15 cellular contexts compared by ENCODE assay signal in the genomic region with DNA sequence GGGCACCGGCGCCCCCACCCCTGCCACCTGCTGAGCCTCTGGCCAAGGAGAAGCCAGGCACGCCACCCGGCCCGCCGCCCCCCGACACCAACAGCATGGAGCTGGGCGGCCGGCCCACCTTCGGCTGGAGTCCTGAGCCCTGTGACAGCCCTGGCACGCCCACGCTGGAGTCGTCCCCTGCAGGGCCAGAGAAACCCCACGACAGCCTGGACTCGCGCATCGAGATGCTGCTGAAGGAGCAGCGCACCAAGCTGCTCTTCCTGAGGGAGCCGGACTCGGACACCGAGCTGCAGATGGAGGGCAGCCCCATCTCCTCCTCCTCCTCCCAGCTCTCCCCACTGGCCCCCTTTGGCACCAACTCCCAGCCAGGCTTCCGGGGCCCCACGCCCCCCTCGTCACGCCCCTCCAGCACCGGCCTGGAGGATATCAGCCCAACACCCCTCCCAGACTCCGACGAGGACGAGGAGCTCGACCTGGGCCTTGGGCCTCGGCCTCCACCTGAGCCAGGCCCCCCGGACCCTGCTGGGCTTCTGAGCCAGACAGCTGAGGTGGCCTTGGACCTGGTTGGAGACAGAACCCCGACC. TPM values are rescaled to one million over a fixed set of nuclear protein-coding genes. Genes with fewer than 3 reads are reported as not detected.
DNase-seq lines count a peak whose midpoint lies in the region; ATAC-seq and TF ChIP-seq lines count a peak whose summit lies in the region.
"Had no signal": no experiment of that assay in that cellular context is flagged by ENCODE, and none has a peak within 500 bp of the region (broad histone marks: within the 10 kb centered on the region; RNA-seq: fewer than 3 reads in every experiment).

No MANE protein-coding gene starts in this region.

- no peaks in the 10 kb centered on the region for H3K27me3 ChIP-seq in left lung
- H3K27me3 ChIP-seq: BE2C, colonic mucosa had no signal

- POLR2A ChIA-PET in activated CD4-positive, alpha-beta memory T cell treated with anti-CD3 and anti-CD28 coated beads for 36 hours (lab: Charles Lee) = interaction anchor here (0.7 to 3.5 kb wide), 4 partner anchors 8 to 26 kb away, joined by 3 to 86 read pairs (median 14); partner anchors contain the start of gene RHOF

- peaks cover 38 to 76% of the 10 kb centered on the region in 2 donors for H3K4me1 ChIP-seq in left lung

- CTCF ChIA-PET in activated CD4-positive, alpha-beta memory T cell treated with anti-CD3 and anti-CD28 coated beads for 36 hours (lab: Charles Lee) = interaction anchor here (0.9 to 17.6 kb wide), 8 partner anchors 16 to 78 kb away, joined by 3 to 856 read pairs (median 17); partner anchors contain the start of genes PSMD9, RHOF and SETD1B

- peaks cover 0 to 52% of the 10 kb centered on the region in 2 donors for H3K36me3 ChIP-seq in left lung
- H3K36me3 ChIP-seq: colonic mucosa had no signal

- no peaks in the 10 kb centered on the region for H3K9me3 Mint-ChIP-seq in activated T-helper 1 cell treated with anti-CD3 and anti-CD28 coated beads, Interleukin-12 subunit alpha, Interleukin-12 subunit beta, Interleukin-2, Interleukin-4 antibody, amounts not matched to agents 30 ng/mL and 10 ng/mL and 1 ng/mL, durations not matched to agents 14 hours and 24 hours and 36 hours
- no peaks in the 10 kb centered on the region for H3K9me3 Mint-ChIP-seq in activated CD4-positive, alpha-beta memory T cell treated with anti-CD3 and anti-CD28 coated beads for 36 hours
- H3K9me3 Mint-ChIP-seq: natural killer cell treated with Interleukin-12 subunit alpha and Interleukin-12 subunit beta and Interleukin-15 and Interleukin-18, amount 100 ng/mL, for 72 hours; WTC11 had no signal

- DNase-seq in stimulated activated CD4-positive, alpha-beta T cell treated with anti-CD3 and anti-CD28 coated beads, Interleukin-15, amount 100 ng/mL, for 24 hours = peak; percentile 3
- no peak for DNase-seq in stimulated activated CD4-positive, alpha-beta T cell treated with anti-CD3 and anti-CD28 coated beads, Interleukin-2, amount 100 ng/mL, for 24 hours
- DNase-seq in activated T-helper 1 cell treated with anti-CD3 and anti-CD28 coated beads, Interleukin-12 subunit alpha, Interleukin-12 subunit beta, Interleukin-2, Interleukin-4 antibody, amounts not matched to agents 30 ng/mL and 10 ng/mL and 1 ng/mL, durations not matched to agents 14 hours and 24 hours and 36 hours (ENCODE audit: low spot score) = no peak
- DNase-seq in left lung = peak; percentile 31 to 78
- no peak for DNase-seq in activated CD4-positive, alpha-beta memory T cell treated with anti-CD3 and anti-CD28 coated beads for 36 hours
- no peak for DNase-seq in anterior cingulate cortex (lab: John Stamatoyannopoulos, UW)
- DNase-seq: BE2C, colonic mucosa, GDM1, SHP77 treated with DMSO at 0.1 percent for 48 hours had no signal

- H3K36me3 Mint-ChIP-seq in activated T-helper 1 cell treated with anti-CD3 and anti-CD28 coated beads, Interleukin-12 subunit alpha, Interleukin-12 subunit beta, Interleukin-2, Interleukin-4 antibody, amounts not matched to agents 30 ng/mL and 10 ng/mL and 1 ng/mL, durations not matched to agents 14 hours and 24 hours and 36 hours (ENCODE audit: low read depth) = peaks cover 28% of the 10 kb centered on the region
- peaks cover 41% of the 10 kb centered on the region for H3K36me3 Mint-ChIP-seq in activated CD4-positive, alpha-beta memory T cell treated with anti-CD3 and anti-CD28 coated beads for 36 hours
- H3K36me3 Mint-ChIP-seq: natural killer cell treated with Interleukin-12 subunit alpha and Interleukin-12 subunit beta and Interleukin-15 and Interleukin-18, amount 100 ng/mL, for 72 hours had no signal

- no peak overlapping the region for H3K27ac Mint-ChIP-seq in activated T-helper 1 cell treated with anti-CD3 and anti-CD28 coated beads, Interleukin-12 subunit alpha, Interleukin-12 subunit beta, Interleukin-2, Interleukin-4 antibody, amounts not matched to agents 30 ng/mL and 10 ng/mL and 1 ng/mL, durations not matched to agents 14 hours and 24 hours and 36 hours
- no peak overlapping the region for H3K27ac Mint-ChIP-seq in activated CD4-positive, alpha-beta memory T cell treated with anti-CD3 and anti-CD28 coated beads for 36 hours

- intact Hi-C loops in activated T-helper 1 cell treated with anti-CD3 and anti-CD28 coated beads, Interleukin-12 subunit alpha, Interleukin-12 subunit beta, Interleukin-2, Interleukin-4 antibody, amounts not matched to agents 30 ng/mL and 10 ng/mL and 1 ng/mL, durations not matched to agents 14 hours and 24 hours and 36 hours (cut with micrococcal nuclease) = no loop called here
- intact Hi-C loops in left lung (cut with DNase I) = no loop called here
- intact Hi-C loops in activated CD4-positive, alpha-beta memory T cell treated with anti-CD3 and anti-CD28 coated beads for 36 hours (cut with micrococcal nuclease) = loop anchor here (5.0 kb wide), 1 partner anchor 33 kb away; no protein-coding TSS in a partner anchor

- peak overlapping the region in 1 of 2 donors; percentile 68 for H3K4me3 ChIP-seq in left lung

- no peak for TF ChIP-seq CTCF in left lung (IDR thresholded peaks at IDR 0.05)

- peak overlapping the region; percentile 80 for H3K4me3 Mint-ChIP-seq in activated T-helper 1 cell treated with anti-CD3 and anti-CD28 coated beads, Interleukin-12 subunit alpha, Interleukin-12 subunit beta, Interleukin-2, Interleukin-4 antibody, amounts not matched to agents 30 ng/mL and 10 ng/mL and 1 ng/mL, durations not matched to agents 14 hours and 24 hours and 36 hours
- H3K4me3 Mint-ChIP-seq in activated CD4-positive, alpha-beta memory T cell treated with anti-CD3 and anti-CD28 coated beads for 36 hours = no peak overlapping the region

- no peaks in the 10 kb centered on the region for H3K9me3 ChIP-seq in left lung
- H3K9me3 ChIP-seq: BE2C, colonic mucosa had no signal

- H3K27me3 Mint-ChIP-seq in activated T-helper 1 cell treated with anti-CD3 and anti-CD28 coated beads, Interleukin-12 subunit alpha, Interleukin-12 subunit beta, Interleukin-2, Interleukin-4 antibody, amounts not matched to agents 30 ng/mL and 10 ng/mL and 1 ng/mL, durations not matched to agents 14 hours and 24 hours and 36 hours (ENCODE audit: insufficient read depth) = no peaks in the 10 kb centered on the region
- H3K27me3 Mint-ChIP-seq in activated CD4-positive, alpha-beta memory T cell treated with anti-CD3 and anti-CD28 coated beads for 36 hours = no peaks in the 10 kb centered on the region
- H3K27me3 Mint-ChIP-seq: natural killer cell treated with Interleukin-12 subunit alpha and Interleukin-12 subunit beta and Interleukin-15 and Interleukin-18, amount 100 ng/mL, for 72 hours had no signal

- H3K27ac ChIP-seq in left lung = no peak overlapping the region
- H3K27ac ChIP-seq: colonic mucosa had no signal

- peaks cover 45% of the 10 kb centered on the region for H3K4me1 Mint-ChIP-seq in activated T-helper 1 cell treated with anti-CD3 and anti-CD28 coated beads, Interleukin-12 subunit alpha, Interleukin-12 subunit beta, Interleukin-2, Interleukin-4 antibody, amounts not matched to agents 30 ng/mL and 10 ng/mL and 1 ng/mL, durations not matched to agents 14 hours and 24 hours and 36 hours (ENCODE audit: low read depth)
- H3K4me1 Mint-ChIP-seq in activated CD4-positive, alpha-beta memory T cell treated with anti-CD3 and anti-CD28 coated beads for 36 hours (ENCODE audit: low read depth) = peaks cover 52% of the 10 kb centered on the region

- ATAC-seq in left lung = no peak
- no peak for ATAC-seq in GM18519 (IDR thresholded peaks at IDR 0.05; ENCODE audit: low FRiP score, unreplicated experiment)
- no peak for ATAC-seq in esophagus mucosa
- ATAC-seq: natural killer cell treated with Interleukin-12 subunit alpha and Interleukin-12 subunit beta and Interleukin-15 and Interleukin-18, amount 100 ng/mL, for 72 hours had no signal

RNA-seq across cellular contexts. Expression of gene SETD1B, which starts 6.5 kb away (rescaled TPM):
- total RNA-seq in activated T-helper 1 cell treated with anti-CD3 and anti-CD28 coated beads, Interleukin-12 subunit alpha, Interleukin-12 subunit beta, Interleukin-2, Interleukin-4 antibody, amounts not matched to agents 30 ng/mL and 10 ng/mL and 1 ng/mL, durations not matched to agents 14 hours and 24 hours and 36 hours = 32.0 and 33.0 TPM in 2 replicates
- 10 to 100 TPM; 18.9 to 23.4 TPM for total RNA-seq in left lung
- total RNA-seq in activated CD4-positive, alpha-beta memory T cell treated with anti-CD3 and anti-CD28 coated beads for 36 hours = 10 to 100 TPM; 14.1 to 15.2 TPM
- 16.3 TPM for total RNA-seq in esophagus mucosa

RNA-seq across cellular contexts. Expression of gene RHOF, which starts 16.8 kb away (rescaled TPM):
- 111 and 112 TPM in 2 replicates for total RNA-seq in activated T-helper 1 cell treated with anti-CD3 and anti-CD28 coated beads, Interleukin-12 subunit alpha, Interleukin-12 subunit beta, Interleukin-2, Interleukin-4 antibody, amounts not matched to agents 30 ng/mL and 10 ng/mL and 1 ng/mL, durations not matched to agents 14 hours and 24 hours and 36 hours
- 10 to 100 TPM; 37.6 to 48.3 TPM for total RNA-seq in left lung
- 100 to 1,000 TPM; 136 to 141 TPM for total RNA-seq in activated CD4-positive, alpha-beta memory T cell treated with anti-CD3 and anti-CD28 coated beads for 36 hours
- total RNA-seq in esophagus mucosa = 5.9 TPM

RNA-seq across cellular contexts. Expression of gene HPD, which starts 48.3 kb away (rescaled TPM):
- total RNA-seq in activated T-helper 1 cell treated with anti-CD3 and anti-CD28 coated beads, Interleukin-12 subunit alpha, Interleukin-12 subunit beta, Interleukin-2, Interleukin-4 antibody, amounts not matched to agents 30 ng/mL and 10 ng/mL and 1 ng/mL, durations not matched to agents 14 hours and 24 hours and 36 hours = not detected in 2 replicates
- 1 to 10 TPM in 1 of 2 donors, under 1 TPM in 1; 0.85 to 2.1 TPM for total RNA-seq in left lung
- total RNA-seq in activated CD4-positive, alpha-beta memory T cell treated with anti-CD3 and anti-CD28 coated beads for 36 hours = not detected
- 0.28 TPM for total RNA-seq in esophagus mucosa
- total RNA-seq: fibroblast of villous mesenchyme; natural killer cell treated with Interleukin-12 subunit alpha and Interleukin-12 subunit beta and Interleukin-15 and Interleukin-18, amount 100 ng/mL, for 72 hours had no signal

Comparison
In these comparisons a context has a peak if more than half of its experiments do, and no peak if none do; other contexts are left out.
1. DNase-seq: peak in stimulated activated CD4-positive, alpha-beta T cell treated with anti-CD3 and anti-CD28 coated beads, Interleukin-15, amount 100 ng/mL, for 24 hours (single experiment) and left lung (2 of 2); none in stimulated activated CD4-positive, alpha-beta T cell treated with anti-CD3 and anti-CD28 coated beads, Interleukin-2, amount 100 ng/mL, for 24 hours (0 of 2), activated T-helper 1 cell treated with anti-CD3 and anti-CD28 coated beads, Interleukin-12 subunit alpha, Interleukin-12 subunit beta, Interleukin-2, Interleukin-4 antibody, amounts not matched to agents 30 ng/mL and 10 ng/mL and 1 ng/mL, durations not matched to agents 14 hours and 24 hours and 36 hours (single experiment), activated CD4-positive, alpha-beta memory T cell treated with anti-CD3 and anti-CD28 coated beads for 36 hours (single experiment) and anterior cingulate cortex (0 of 58).